Comparison of ENCODE assay signal across 17 cellular contexts in genomic region chr6:161639772-161640171, GRCh38.
A peak's percentile ranks its signal among the peaks of the same experiment; 100 is the strongest.
DNase-seq lines count a peak whose midpoint lies in the region; ATAC-seq and TF ChIP-seq lines count a peak whose summit lies in the region.
"Had no signal": no experiment of that assay in that cellular context is flagged by ENCODE, and none has a peak within 500 bp of the region (broad histone marks: within the 10 kb centered on the region; RNA-seq: fewer than 3 reads in every experiment).

No MANE protein-coding gene starts in this region.

- H3K4me1 ChIP-seq in BLaER1, result peaks cover 40% of the 10 kb centered on the region

- H4K20me1 ChIP-seq in BLaER1, result no peaks in the 10 kb centered on the region

- peaks cover 17% of the 10 kb centered on the region for H3K9me3 ChIP-seq in BLaER1
- H3K9me3 ChIP-seq in SK-N-MC (ENCODE audit: low read depth, low read length), result no peaks in the 10 kb centered on the region

- H3K4me1 Mint-ChIP-seq in glutamatergic neuron (ENCODE audit: low read depth, unreplicated experiment), result peaks cover 27% of the 10 kb centered on the region

- no peak for TF ChIP-seq CTCF in glutamatergic neuron (IDR thresholded peaks at IDR 0.05; ENCODE audit: partially characterized antibody, unreplicated experiment)

- H3K36me3 Mint-ChIP-seq in glutamatergic neuron (ENCODE audit: unreplicated experiment), result no peaks in the 10 kb centered on the region

- H3K27me3 Mint-ChIP-seq in glutamatergic neuron (ENCODE audit: unreplicated experiment), result peaks cover 2% of the 10 kb centered on the region

- peak overlapping the region; percentile 58 for H3K4me2 ChIP-seq in BLaER1
- H3K4me2 ChIP-seq: PC-9 had no signal

- H3K27ac ChIP-seq in BLaER1 (no peak overlapping the region), SK-N-MC (peak overlapping the region; percentile 96)
- H3K27ac ChIP-seq: PC-9 had no signal

- no peaks in the 10 kb centered on the region for H3K27me3 ChIP-seq in BLaER1

- peak overlapping the region; percentile 10 for H3K4me3 Mint-ChIP-seq in glutamatergic neuron (ENCODE audit: unreplicated experiment)

- H3K4me3 ChIP-seq in BLaER1, result no peak overlapping the region
- peak overlapping the region; percentile 68 for H3K4me3 ChIP-seq in SK-N-MC
- H3K4me3 ChIP-seq: PC-9 had no signal

- H3K9me3 Mint-ChIP-seq in glutamatergic neuron (ENCODE audit: unreplicated experiment), result peaks cover 2% of the 10 kb centered on the region

- DNase-seq in SK-N-MC (ENCODE audit: low read depth, low spot score), result peak; percentile 76
- no peak for DNase-seq in glutamatergic neuron
- peak; percentile 31 for DNase-seq in pons (ENCODE audit: low spot score)
- no peak for DNase-seq in activated naive CD4-positive, alpha-beta T cell (lab: John Stamatoyannopoulos, UW)
- DNase-seq: COR-L47, DMS153, EL, KBM-7, MV-4-11, NCI-H1417 treated with DMSO at 0.1 percent for 48 hours, NCI-H1930, NCI-H446 treated with DMSO at 0.1 percent for 48 hours, PC-9 had no signal

- H3K9ac ChIP-seq in BLaER1 (no peak overlapping the region), SK-N-MC (ENCODE audit: insufficient read length) (peak overlapping the region; percentile 52)

- no peaks in the 10 kb centered on the region for H3K36me3 ChIP-seq in BLaER1
- H3K36me3 ChIP-seq in SK-N-MC (ENCODE audit: insufficient read depth, low read length), result no peaks in the 10 kb centered on the region

- ATAC-seq in GM21423 (IDR thresholded peaks at IDR 0.05; ENCODE audit: unreplicated experiment), result no peak
- no peak for ATAC-seq in GM18907 (IDR thresholded peaks at IDR 0.05; ENCODE audit: unreplicated experiment)
- ATAC-seq: HCT116 had no signal

- peak overlapping the region; percentile 6 for H3K27ac Mint-ChIP-seq in glutamatergic neuron (ENCODE audit: unreplicated experiment)

Comparison
In these comparisons a context has a peak if more than half of its experiments do, and no peak if none do; other contexts are left out.
1. DNase-seq: peak in SK-N-MC (single experiment) and pons (single experiment); none in glutamatergic neuron (single experiment) and activated naive CD4-positive, alpha-beta T cell (0 of 4).